32 cellular contexts compared by ENCODE assay signal in the genomic region with DNA sequence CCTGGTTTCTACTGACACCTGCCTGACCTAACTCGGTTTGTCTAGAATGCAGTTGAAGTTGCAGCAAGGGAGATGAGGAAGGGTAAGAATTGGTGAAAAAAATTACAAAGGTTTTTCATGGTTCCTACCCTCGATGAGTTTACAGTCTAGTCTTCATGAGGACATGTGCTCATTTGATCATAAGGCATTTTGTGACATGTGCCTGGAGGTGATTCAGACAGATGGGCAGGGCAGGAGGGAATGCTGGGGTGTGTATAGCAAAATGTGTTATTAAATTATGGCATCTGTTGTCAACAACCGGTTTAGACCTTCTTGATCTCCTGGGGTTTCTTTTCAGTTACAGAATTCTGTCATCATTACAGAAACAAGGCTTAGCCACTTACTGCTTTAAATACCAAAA.
"Had no signal": no experiment of that assay in that cellular context is flagged by ENCODE, and none has a peak within 500 bp of the region (broad histone marks: within the 10 kb centered on the region; RNA-seq: fewer than 3 reads in every experiment).

No MANE protein-coding gene starts in this region.

- H3K27me3 ChIP-seq: adrenal gland, body of pancreas, cardiac muscle cell, colonic mucosa, esophagus squamous epithelium, gastroesophageal sphincter had no signal

- H3K9me3 ChIP-seq: adrenal gland, body of pancreas, colonic mucosa, esophagus squamous epithelium, gastroesophageal sphincter had no signal

- H3K36me3 Mint-ChIP-seq: activated CD4-positive, alpha-beta memory T cell treated with anti-CD3 and anti-CD28 coated beads for 36 hours; activated CD8-positive, alpha-beta memory T cell treated with anti-CD3 and anti-CD28 coated beads, Interleukin-2, amount 10 ng/mL, durations not matched to agents 7 days and 5 days; activated naive CD4-positive, alpha-beta T cell treated with anti-CD3 and anti-CD28 coated beads, Interleukin-2, amount 50 U/mL, for 24 hours; activated naive CD8-positive, alpha-beta T cell treated with anti-CD3 and anti-CD28 coated beads for 36 hours had no signal

- H3K4me3 Mint-ChIP-seq: activated CD4-positive, alpha-beta memory T cell treated with anti-CD3 and anti-CD28 coated beads for 36 hours; activated CD4-positive, alpha-beta T cell treated with anti-CD3 and anti-CD28 coated beads for 36 hours; activated CD4-positive, alpha-beta T cell treated with anti-CD3 and anti-CD28 coated beads, Interleukin-2, amount 10 ng/mL, durations not matched to agents 24 days and 14 days; activated CD8-positive, alpha-beta memory T cell treated with anti-CD3 and anti-CD28 coated beads, Interleukin-2, amount 10 ng/mL, durations not matched to agents 7 days and 5 days; activated CD8-positive, alpha-beta T cell treated with anti-CD3 and anti-CD28 coated beads, Interleukin-2, amount 10 ng/mL, durations not matched to agents 7 days and 5 days; activated naive CD4-positive, alpha-beta T cell treated with anti-CD3 and anti-CD28 coated beads for 36 hours; activated naive CD4-positive, alpha-beta T cell treated with anti-CD3 and anti-CD28 coated beads, Interleukin-2, amount 50 U/mL, for 24 hours; activated naive CD8-positive, alpha-beta T cell treated with anti-CD3 and anti-CD28 coated beads for 36 hours; activated naive CD8-positive, alpha-beta T cell treated with anti-CD3 and anti-CD28 coated beads, Interleukin-2, amount 50 U/mL, for 24 hours; activated T-helper 1 cell treated with anti-CD3 and anti-CD28 coated beads, Interleukin-12 subunit alpha, Interleukin-12 subunit beta, Interleukin-2, Interleukin-4 antibody, amounts not matched to agents 30 ng/mL and 10 ng/mL and 1 ng/mL, durations not matched to agents 14 hours and 24 hours and 36 hours had no signal

- H3K27me3 Mint-ChIP-seq: activated CD4-positive, alpha-beta T cell treated with anti-CD3 and anti-CD28 coated beads for 36 hours; activated naive CD4-positive, alpha-beta T cell treated with anti-CD3 and anti-CD28 coated beads, Interleukin-2, amount 50 U/mL, for 24 hours; activated naive CD8-positive, alpha-beta T cell treated with anti-CD3 and anti-CD28 coated beads for 36 hours had no signal

- H3K9me3 Mint-ChIP-seq: activated CD4-positive, alpha-beta memory T cell treated with anti-CD3 and anti-CD28 coated beads for 36 hours; activated CD4-positive, alpha-beta T cell treated with anti-CD3 and anti-CD28 coated beads, Interleukin-2, amount 10 ng/mL, durations not matched to agents 24 days and 14 days; activated naive CD4-positive, alpha-beta T cell treated with anti-CD3 and anti-CD28 coated beads for 36 hours; activated naive CD4-positive, alpha-beta T cell treated with anti-CD3 and anti-CD28 coated beads, Interleukin-2, amount 50 U/mL, for 24 hours; activated naive CD8-positive, alpha-beta T cell treated with anti-CD3 and anti-CD28 coated beads for 36 hours; activated naive CD8-positive, alpha-beta T cell treated with anti-CD3 and anti-CD28 coated beads, Interleukin-2, amount 50 U/mL, for 24 hours; activated T-helper 1 cell treated with anti-CD3 and anti-CD28 coated beads, Interleukin-12 subunit alpha, Interleukin-12 subunit beta, Interleukin-2, Interleukin-4 antibody, amounts not matched to agents 30 ng/mL and 10 ng/mL and 1 ng/mL, durations not matched to agents 14 hours and 24 hours and 36 hours; activated T-helper 2 cell treated with anti-CD3 and anti-CD28 coated beads, Interferon-gamma antibody, Interleukin-2, Interleukin-4, amounts not matched to agents 10 μg/mL and 5 μg/mL and 100 μg/mL, durations not matched to agents 14 hours and 24 hours and 36 hours had no signal

- H3K27ac ChIP-seq: adrenal gland, body of pancreas, cardiac muscle cell, colonic mucosa, esophagus squamous epithelium, gastroesophageal sphincter had no signal

- H3K36me3 ChIP-seq: adrenal gland, cardiac muscle cell, colonic mucosa, esophagus squamous epithelium, gastroesophageal sphincter had no signal

- H3K4me1 Mint-ChIP-seq: activated CD8-positive, alpha-beta memory T cell treated with anti-CD3 and anti-CD28 coated beads, Interleukin-2, amount 10 ng/mL, durations not matched to agents 7 days and 5 days; activated naive CD8-positive, alpha-beta T cell treated with anti-CD3 and anti-CD28 coated beads, Interleukin-2, amount 50 U/mL, for 24 hours had no signal

- H3K27ac Mint-ChIP-seq: activated CD4-positive, alpha-beta memory T cell treated with anti-CD3 and anti-CD28 coated beads for 36 hours; activated CD4-positive, alpha-beta T cell treated with anti-CD3 and anti-CD28 coated beads for 36 hours; activated CD4-positive, alpha-beta T cell treated with anti-CD3 and anti-CD28 coated beads, Interleukin-2, amount 10 ng/mL, durations not matched to agents 24 days and 14 days; activated CD8-positive, alpha-beta memory T cell treated with anti-CD3 and anti-CD28 coated beads, Interleukin-2, amount 10 ng/mL, durations not matched to agents 7 days and 5 days; activated CD8-positive, alpha-beta T cell treated with anti-CD3 and anti-CD28 coated beads, Interleukin-2, amount 10 ng/mL, durations not matched to agents 7 days and 5 days; activated naive CD4-positive, alpha-beta T cell treated with anti-CD3 and anti-CD28 coated beads for 36 hours; activated naive CD4-positive, alpha-beta T cell treated with anti-CD3 and anti-CD28 coated beads, Interleukin-2, amount 50 U/mL, for 24 hours; activated naive CD8-positive, alpha-beta T cell treated with anti-CD3 and anti-CD28 coated beads for 36 hours; activated naive CD8-positive, alpha-beta T cell treated with anti-CD3 and anti-CD28 coated beads, Interleukin-2, amount 50 U/mL, for 24 hours; activated T-helper 1 cell treated with anti-CD3 and anti-CD28 coated beads, Interleukin-12 subunit alpha, Interleukin-12 subunit beta, Interleukin-2, Interleukin-4 antibody, amounts not matched to agents 30 ng/mL and 10 ng/mL and 1 ng/mL, durations not matched to agents 14 hours and 24 hours and 36 hours; activated T-helper 2 cell treated with anti-CD3 and anti-CD28 coated beads, Interferon-gamma antibody, Interleukin-2, Interleukin-4, amounts not matched to agents 10 μg/mL and 5 μg/mL and 100 μg/mL, durations not matched to agents 14 hours and 24 hours and 36 hours had no signal

- DNase-seq: activated CD4-positive, alpha-beta memory T cell treated with anti-CD3 and anti-CD28 coated beads for 36 hours; activated CD4-positive, alpha-beta T cell treated with anti-CD3 and anti-CD28 coated beads for 36 hours; activated CD4-positive, alpha-beta T cell treated with anti-CD3 and anti-CD28 coated beads, Interleukin-2, amount 10 ng/mL, durations not matched to agents 24 days and 14 days; activated CD4-positive, CD25-positive, alpha-beta regulatory T cell; activated CD4-positive, CD25-positive, alpha-beta regulatory T cell treated with anti-CD3 and anti-CD28 coated beads, Interleukin-2, amount 50 U/mL, for 72 hours; activated CD8-positive, alpha-beta memory T cell treated with anti-CD3 and anti-CD28 coated beads, Interleukin-2, amount 10 ng/mL, durations not matched to agents 7 days and 5 days; activated CD8-positive, alpha-beta memory T cell treated with anti-CD3 and anti-CD28 coated beads, Interleukin-2, amount 50 U/mL, for 4 hours; activated CD8-positive, alpha-beta T cell treated with anti-CD3 and anti-CD28 coated beads, Interleukin-2, amount 10 ng/mL, durations not matched to agents 7 days and 5 days; activated effector memory CD4-positive, alpha-beta T cell treated with anti-CD3 and anti-CD28 coated beads, Interleukin-2, amount 50 U/mL, for 16 hours; activated naive CD4-positive, alpha-beta T cell treated with anti-CD3 and anti-CD28 coated beads for 36 hours; activated naive CD8-positive, alpha-beta T cell treated with anti-CD3 and anti-CD28 coated beads for 36 hours; activated naive CD8-positive, alpha-beta T cell treated with anti-CD3 and anti-CD28 coated beads, Interleukin-2, amount 50 U/mL, for 24 hours; activated T-cell treated with anti-CD3 and anti-CD28 coated beads, Interleukin-2, amount 50 U/mL, for 1 hour; activated T-cell treated with anti-CD3 and anti-CD28 coated beads, Interleukin-2, amount 50 U/mL, for 48 hours; amygdala; aorta; body of pancreas; central memory CD4-positive, alpha-beta T cell; cerebellar nuclear complex; colonic mucosa; effector CD8-positive, alpha-beta T cell; erythroblast; esophagus squamous epithelium; foreskin melanocyte; head of caudate nucleus; T-helper 2 cell had no signal

- H3K4me3 ChIP-seq: adrenal gland, body of pancreas, cardiac muscle cell, colonic mucosa, esophagus squamous epithelium, gastroesophageal sphincter had no signal

- ATAC-seq: activated CD4-positive, alpha-beta T cell treated with anti-CD3 and anti-CD28 coated beads for 36 hours; activated CD8-positive, alpha-beta memory T cell treated with anti-CD3 and anti-CD28 coated beads, Interleukin-2, amount 10 ng/mL, durations not matched to agents 7 days and 5 days; activated CD8-positive, alpha-beta T cell treated with anti-CD3 and anti-CD28 coated beads, Interleukin-2, amount 10 ng/mL, durations not matched to agents 7 days and 5 days; activated naive CD8-positive, alpha-beta T cell treated with anti-CD3 and anti-CD28 coated beads, Interleukin-2, amount 50 U/mL, for 24 hours; body of pancreas; gastroesophageal sphincter had no signal

- H3K4me1 ChIP-seq: body of pancreas, colonic mucosa, esophagus squamous epithelium, gastroesophageal sphincter had no signal
